3 cellular contexts compared by ENCODE assay signal in the genomic region with DNA sequence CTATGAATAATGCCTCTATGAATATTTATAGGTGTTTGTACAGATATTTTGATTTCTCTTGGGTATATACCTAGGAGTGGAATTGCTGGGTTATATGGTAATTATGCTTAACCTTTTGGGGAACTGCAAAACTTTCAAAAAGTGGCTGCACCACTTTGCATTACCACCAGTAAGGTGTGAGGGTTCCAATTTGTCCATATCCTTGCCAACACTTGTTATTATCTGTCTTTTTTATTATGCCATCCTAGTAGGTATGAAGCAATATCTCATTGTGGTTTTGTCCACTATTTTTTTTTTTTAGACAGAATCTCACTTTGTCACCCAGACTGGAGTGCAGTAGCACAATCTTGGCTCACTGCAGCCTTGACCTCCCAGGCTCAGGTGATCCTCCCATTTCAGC.
TF ChIP-seq lines count a peak whose summit lies in the region.

No MANE protein-coding gene starts in this region.

TF ChIP-seq in HepG2, 621 proteins besides CTCF, POLR2A, EP300 and RAD21:
- TF ChIP-seq ZNF207 (IDR thresholded peaks at IDR 0.05; ENCODE audit: borderline replicate concordance) (no peak), ZNF431 (CRISPR knock-in tag; IDR thresholded peaks at IDR 0.05; ENCODE audit: borderline replicate concordance, low read depth) (no peak), ASH2L (IDR thresholded peaks at IDR 0.05; ENCODE audit: insufficient read length, low read depth, low read length) (no peak), ZNF7 (CRISPR knock-in tag; IDR thresholded peaks at IDR 0.05) (peak; percentile 84), CEBPB (IDR thresholded peaks at IDR 0.05; ENCODE audit: borderline replicate concordance, low read depth, low read length) (peak; percentile 26; the same call in 1 of the 2 replicates), ZNF530 (CRISPR knock-in tag; IDR thresholded peaks at IDR 0.05; ENCODE audit: low read depth) (no peak), MAF1 (CRISPR knock-in tag; IDR thresholded peaks at IDR 0.05; ENCODE audit: borderline replicate concordance) (no peak), MED8 (CRISPR knock-in tag; IDR thresholded peaks at IDR 0.05; ENCODE audit: insufficient replicate concordance) (no peak)
- TF ChIP-seq, protein P1, sequence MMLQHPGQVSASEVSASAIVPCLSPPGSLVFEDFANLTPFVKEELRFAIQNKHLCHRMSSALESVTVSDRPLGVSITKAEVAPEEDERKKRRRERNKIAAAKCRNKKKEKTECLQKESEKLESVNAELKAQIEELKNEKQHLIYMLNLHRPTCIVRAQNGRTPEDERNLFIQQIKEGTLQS (CRISPR knock-in tag; IDR thresholded peaks at IDR 0.05) = no peak

TF ChIP-seq in A549, 52 proteins besides CTCF, POLR2A, EP300 and RAD21:
- TF ChIP-seq, protein P2, sequence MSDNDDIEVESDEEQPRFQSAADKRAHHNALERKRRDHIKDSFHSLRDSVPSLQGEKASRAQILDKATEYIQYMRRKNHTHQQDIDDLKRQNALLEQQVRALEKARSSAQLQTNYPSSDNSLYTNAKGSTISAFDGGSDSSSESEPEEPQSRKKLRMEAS (IDR thresholded peaks at IDR 0.05) = no peak
- peak; percentile 54 for TF ChIP-seq ZFP36 (IDR thresholded peaks at IDR 0.05; ENCODE audit: borderline replicate concordance, partially characterized antibody)
- TF ChIP-seq SMC3 (IDR thresholded peaks at IDR 0.05) = no peak
- TF ChIP-seq MYC (IDR thresholded peaks at IDR 0.05; ENCODE audit: borderline replicate concordance, low read length) = no peak
- TF ChIP-seq HOXB13 (CRISPR knock-in tag; IDR thresholded peaks at IDR 0.05; ENCODE audit: low read depth) = no peak

TF ChIP-seq in K562, 482 proteins besides CTCF, POLR2A, EP300 and RAD21 (continued from another document):
- TF ChIP-seq RBM25 (IDR thresholded peaks at IDR 0.05; ENCODE audit: low read depth, low read length, severe bottlenecking) = peak; percentile 17
- no peak for TF ChIP-seq MYNN (IDR thresholded peaks at IDR 0.05)
- TF ChIP-seq MYNN (CRISPR knock-in tag; IDR thresholded peaks at IDR 0.05) = no peak
- TF ChIP-seq CEBPG (CRISPR knock-in tag; IDR thresholded peaks at IDR 0.05) = no peak
- TF ChIP-seq CEBPG (tag; conservative IDR thresholded peaks at IDR 0.05 in 1 of 2, IDR thresholded peaks at IDR 0.05 in 1 of 2) = peak in 1 of 2 experiments; percentile 46; a peak in 1 of 4 replicates
TF ChIP-seq in K562: peak in this region for 2.
